In genomic region chr6:7110092-7110792, GRCh38 we compare ENCODE assay signal across 8 cellular contexts. TPM values are rescaled to one million over a fixed set of nuclear protein-coding genes. Genes with fewer than 3 reads are reported as not detected.
DNase-seq lines count a peak whose midpoint lies in the region; ATAC-seq and TF ChIP-seq lines count a peak whose summit lies in the region.

No MANE protein-coding gene starts in this region.

- H3K27me3 Mint-ChIP-seq in CD14-positive monocyte (ENCODE audit: low read depth in 3 of 3) (no peaks in the 10 kb centered on the region), chondrocyte (ENCODE audit: low read depth) (no peaks in the 10 kb centered on the region)
- H3K27me3 Mint-ChIP-seq in natural killer cell treated with Interleukin-12 subunit alpha and Interleukin-12 subunit beta and Interleukin-15 and Interleukin-18, amount 100 ng/mL, for 72 hours: no peaks in the 10 kb centered on the region

- H3K27ac Mint-ChIP-seq in CD14-positive monocyte (peak overlapping the region; percentile 81 to 95 (median 88)), chondrocyte (ENCODE audit: unreplicated experiment) (peak overlapping the region; percentile 60)
- H3K27ac Mint-ChIP-seq in natural killer cell treated with Interleukin-12 subunit alpha and Interleukin-12 subunit beta and Interleukin-15 and Interleukin-18, amount 100 ng/mL, for 72 hours: peak overlapping the region; percentile 71 to 85

- no peak for ATAC-seq in natural killer cell treated with Interleukin-12 subunit alpha and Interleukin-12 subunit beta and Interleukin-15 and Interleukin-18, amount 100 ng/mL, for 72 hours
- no peak for ATAC-seq in HG03196 (IDR thresholded peaks at IDR 0.05; ENCODE audit: unreplicated experiment)

- TF ChIP-seq CTCF in CD14-positive monocyte (IDR thresholded peaks at IDR 0.05) (no peak), chondrocyte (IDR thresholded peaks at IDR 0.05) (no peak)

- H3K36me3 Mint-ChIP-seq in CD14-positive monocyte: peaks cover 2 to 6% of the 10 kb centered on the region in 2 donors
- no peaks in the 10 kb centered on the region for H3K36me3 Mint-ChIP-seq in chondrocyte (ENCODE audit: low read depth)
- no peaks in the 10 kb centered on the region for H3K36me3 Mint-ChIP-seq in natural killer cell treated with Interleukin-12 subunit alpha and Interleukin-12 subunit beta and Interleukin-15 and Interleukin-18, amount 100 ng/mL, for 72 hours

- H3K4me3 ChIP-seq in MG63: peak overlapping the region; percentile 98

- H3K9me3 Mint-ChIP-seq in CD14-positive monocyte: no peaks in the 10 kb centered on the region
- H3K9me3 Mint-ChIP-seq in chondrocyte (ENCODE audit: low read depth): no peaks in the 10 kb centered on the region
- no peaks in the 10 kb centered on the region for H3K9me3 Mint-ChIP-seq in natural killer cell treated with Interleukin-12 subunit alpha and Interleukin-12 subunit beta and Interleukin-15 and Interleukin-18, amount 100 ng/mL, for 72 hours

- intact Hi-C loops in CD14-positive monocyte (cut with micrococcal nuclease): no loop called here

- DNase-seq in CD14-positive monocyte (ENCODE audit: low spot score): no peak
- no peak for DNase-seq in MG63
- DNase-seq in chondrocyte (ENCODE audit: low spot score): no peak
- DNase-seq in natural killer cell treated with Interleukin-12 subunit alpha and Interleukin-12 subunit beta and Interleukin-15 and Interleukin-18, amount 100 ng/mL, for 72 hours (ENCODE audit: low spot score): no peak
- DNase-seq in substantia nigra (lab: John Stamatoyannopoulos, UW): no peak
- DNase-seq in UCSD-AML1 (lab: John Stamatoyannopoulos, UW; ENCODE audit: unreplicated experiment): no peak
- DNase-seq in NCI-H146 (lab: John Stamatoyannopoulos, UW): no peak

- H3K4me3 Mint-ChIP-seq in CD14-positive monocyte (peak overlapping the region; percentile 85 to 93), chondrocyte (ENCODE audit: unreplicated experiment) (peak overlapping the region; percentile 77)
- peak overlapping the region; percentile 91 for H3K4me3 Mint-ChIP-seq in natural killer cell treated with Interleukin-12 subunit alpha and Interleukin-12 subunit beta and Interleukin-15 and Interleukin-18, amount 100 ng/mL, for 72 hours

- no peak overlapping the region for H3K27ac ChIP-seq in substantia nigra (ENCODE audit: low read depth, low read length, poor library complexity, severe bottlenecking)

- no peaks in the 10 kb centered on the region for H3K27me3 ChIP-seq in MG63

- peaks cover 6% of the 10 kb centered on the region for H3K36me3 ChIP-seq in MG63

- H3K4me1 Mint-ChIP-seq in CD14-positive monocyte (peaks cover 64% of the 10 kb centered on the region), chondrocyte (ENCODE audit: low read depth) (peaks cover 57% of the 10 kb centered on the region)
- peaks cover 37 to 48% of the 10 kb centered on the region in 2 donors for H3K4me1 Mint-ChIP-seq in natural killer cell treated with Interleukin-12 subunit alpha and Interleukin-12 subunit beta and Interleukin-15 and Interleukin-18, amount 100 ng/mL, for 72 hours (ENCODE audit: low read depth in 2 of 2)

- H3K9me3 ChIP-seq in MG63: no peaks in the 10 kb centered on the region

RNA-seq across cellular contexts. Expression of gene RREB1, which starts 2.5 kb away (rescaled TPM):
- polyA plus RNA-seq in CD14-positive monocyte: 1 to 10 TPM; 2.1 to 5.6 TPM
- 16.5 and 17.2 TPM in 2 replicates for total RNA-seq in MG63 (2014; rRNA removed; shearing (Covaris generic); ENCODE audit: low replicate concordance)
- total RNA-seq in chondrocyte: 25.7 to 29.5 TPM (median 28.4 TPM) in 3 replicates
- 10 to 100 TPM; 20.6 to 27.5 TPM for total RNA-seq in natural killer cell treated with Interleukin-12 subunit alpha and Interleukin-12 subunit beta and Interleukin-15 and Interleukin-18, amount 100 ng/mL, for 72 hours
